Comparison of ENCODE assay signal across 1 cellular context in the genomic region with DNA sequence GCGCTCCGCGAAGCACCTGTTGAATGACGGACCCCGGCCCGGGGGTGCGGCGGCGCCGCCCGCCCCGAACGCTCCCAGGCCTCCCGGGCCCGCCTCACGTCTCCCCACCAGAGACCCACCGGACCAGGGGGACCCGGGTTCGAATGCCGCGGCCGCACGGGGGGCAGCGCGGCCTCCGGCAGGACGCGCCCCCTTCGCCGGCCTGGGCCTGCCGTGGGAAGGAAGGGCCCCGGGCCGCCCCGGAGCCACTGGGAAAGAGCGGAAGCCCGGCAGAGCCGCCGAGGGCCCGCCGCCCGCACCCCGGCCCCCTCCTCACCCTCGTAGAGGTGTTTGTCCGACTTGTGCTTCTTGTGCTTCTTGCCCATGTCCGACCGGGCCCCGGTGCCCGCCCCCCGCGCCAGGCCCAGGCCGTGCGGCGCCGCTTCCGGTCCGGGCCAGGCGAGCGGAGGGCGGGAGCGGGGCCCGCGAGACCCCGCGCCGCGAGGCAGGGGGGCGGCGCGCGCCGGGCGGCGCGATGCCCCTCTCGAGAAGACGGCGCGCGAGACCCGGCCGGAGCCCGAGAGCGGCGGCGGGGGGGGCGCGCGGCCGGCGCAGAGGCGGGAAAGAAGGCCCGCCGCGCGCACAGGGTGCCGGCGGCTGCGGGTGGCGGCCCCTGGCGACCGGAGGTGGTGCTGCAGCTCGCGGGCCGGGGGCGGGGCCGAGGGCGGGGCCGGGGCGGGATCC.
A peak's percentile ranks its signal among the peaks of the same experiment; 100 is the strongest.
TF ChIP-seq lines count a peak whose summit lies in the region.

Gene BRD7, minus strand, starts transcription at position 579 of the 723 bp plus-strand sequence. Its CDS starts 214 bp downstream, at position 365.

TF ChIP-seq in HepG2, 621 proteins besides CTCF, POLR2A, EP300 and RAD21 (continued from another document):
- TF ChIP-seq, protein P1, sequence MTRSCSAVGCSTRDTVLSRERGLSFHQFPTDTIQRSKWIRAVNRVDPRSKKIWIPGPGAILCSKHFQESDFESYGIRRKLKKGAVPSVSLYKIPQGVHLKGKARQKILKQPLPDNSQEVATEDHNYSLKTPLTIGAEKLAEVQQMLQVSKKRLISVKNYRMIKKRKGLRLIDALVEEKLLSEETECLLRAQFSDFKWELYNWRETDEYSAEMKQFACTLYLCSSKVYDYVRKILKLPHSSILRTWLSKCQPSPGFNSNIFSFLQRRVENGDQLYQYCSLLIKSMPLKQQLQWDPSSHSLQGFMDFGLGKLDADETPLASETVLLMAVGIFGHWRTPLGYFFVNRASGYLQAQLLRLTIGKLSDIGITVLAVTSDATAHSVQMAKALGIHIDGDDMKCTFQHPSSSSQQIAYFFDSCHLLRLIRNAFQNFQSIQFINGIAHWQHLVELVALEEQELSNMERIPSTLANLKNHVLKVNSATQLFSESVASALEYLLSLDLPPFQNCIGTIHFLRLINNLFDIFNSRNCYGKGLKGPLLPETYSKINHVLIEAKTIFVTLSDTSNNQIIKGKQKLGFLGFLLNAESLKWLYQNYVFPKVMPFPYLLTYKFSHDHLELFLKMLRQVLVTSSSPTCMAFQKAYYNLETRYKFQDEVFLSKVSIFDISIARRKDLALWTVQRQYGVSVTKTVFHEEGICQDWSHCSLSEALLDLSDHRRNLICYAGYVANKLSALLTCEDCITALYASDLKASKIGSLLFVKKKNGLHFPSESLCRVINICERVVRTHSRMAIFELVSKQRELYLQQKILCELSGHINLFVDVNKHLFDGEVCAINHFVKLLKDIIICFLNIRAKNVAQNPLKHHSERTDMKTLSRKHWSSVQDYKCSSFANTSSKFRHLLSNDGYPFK (CRISPR knock-in tag; IDR thresholded peaks at IDR 0.05; ENCODE audit: borderline replicate concordance): no peak
- no peak for TF ChIP-seq ZNF44 (CRISPR knock-in tag; IDR thresholded peaks at IDR 0.05)
- TF ChIP-seq GTF2F1 (IDR thresholded peaks at IDR 0.05; ENCODE audit: low read length): no peak
- TF ChIP-seq ZMAT5 (CRISPR knock-in tag; IDR thresholded peaks at IDR 0.05; ENCODE audit: borderline replicate concordance, low read depth): no peak
- TF ChIP-seq NCOR1 (IDR thresholded peaks at IDR 0.05; ENCODE audit: borderline replicate concordance, low read length): no peak
- TF ChIP-seq FOXJ3 (CRISPR knock-in tag; IDR thresholded peaks at IDR 0.05; ENCODE audit: borderline replicate concordance): no peak
- TF ChIP-seq ZBTB2 (CRISPR knock-in tag; IDR thresholded peaks at IDR 0.05; ENCODE audit: low read depth): peak; percentile 85; the same call in 1 of the 2 replicates
- no peak for TF ChIP-seq LCORL (IDR thresholded peaks at IDR 0.05)
- no peak for TF ChIP-seq LCORL (CRISPR knock-in tag; IDR thresholded peaks at IDR 0.05)
- TF ChIP-seq, protein P2, sequence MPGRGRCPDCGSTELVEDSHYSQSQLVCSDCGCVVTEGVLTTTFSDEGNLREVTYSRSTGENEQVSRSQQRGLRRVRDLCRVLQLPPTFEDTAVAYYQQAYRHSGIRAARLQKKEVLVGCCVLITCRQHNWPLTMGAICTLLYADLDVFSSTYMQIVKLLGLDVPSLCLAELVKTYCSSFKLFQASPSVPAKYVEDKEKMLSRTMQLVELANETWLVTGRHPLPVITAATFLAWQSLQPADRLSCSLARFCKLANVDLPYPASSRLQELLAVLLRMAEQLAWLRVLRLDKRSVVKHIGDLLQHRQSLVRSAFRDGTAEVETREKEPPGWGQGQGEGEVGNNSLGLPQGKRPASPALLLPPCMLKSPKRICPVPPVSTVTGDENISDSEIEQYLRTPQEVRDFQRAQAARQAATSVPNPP (CRISPR knock-in tag; IDR thresholded peaks at IDR 0.05): no peak
- TF ChIP-seq, protein P3, sequence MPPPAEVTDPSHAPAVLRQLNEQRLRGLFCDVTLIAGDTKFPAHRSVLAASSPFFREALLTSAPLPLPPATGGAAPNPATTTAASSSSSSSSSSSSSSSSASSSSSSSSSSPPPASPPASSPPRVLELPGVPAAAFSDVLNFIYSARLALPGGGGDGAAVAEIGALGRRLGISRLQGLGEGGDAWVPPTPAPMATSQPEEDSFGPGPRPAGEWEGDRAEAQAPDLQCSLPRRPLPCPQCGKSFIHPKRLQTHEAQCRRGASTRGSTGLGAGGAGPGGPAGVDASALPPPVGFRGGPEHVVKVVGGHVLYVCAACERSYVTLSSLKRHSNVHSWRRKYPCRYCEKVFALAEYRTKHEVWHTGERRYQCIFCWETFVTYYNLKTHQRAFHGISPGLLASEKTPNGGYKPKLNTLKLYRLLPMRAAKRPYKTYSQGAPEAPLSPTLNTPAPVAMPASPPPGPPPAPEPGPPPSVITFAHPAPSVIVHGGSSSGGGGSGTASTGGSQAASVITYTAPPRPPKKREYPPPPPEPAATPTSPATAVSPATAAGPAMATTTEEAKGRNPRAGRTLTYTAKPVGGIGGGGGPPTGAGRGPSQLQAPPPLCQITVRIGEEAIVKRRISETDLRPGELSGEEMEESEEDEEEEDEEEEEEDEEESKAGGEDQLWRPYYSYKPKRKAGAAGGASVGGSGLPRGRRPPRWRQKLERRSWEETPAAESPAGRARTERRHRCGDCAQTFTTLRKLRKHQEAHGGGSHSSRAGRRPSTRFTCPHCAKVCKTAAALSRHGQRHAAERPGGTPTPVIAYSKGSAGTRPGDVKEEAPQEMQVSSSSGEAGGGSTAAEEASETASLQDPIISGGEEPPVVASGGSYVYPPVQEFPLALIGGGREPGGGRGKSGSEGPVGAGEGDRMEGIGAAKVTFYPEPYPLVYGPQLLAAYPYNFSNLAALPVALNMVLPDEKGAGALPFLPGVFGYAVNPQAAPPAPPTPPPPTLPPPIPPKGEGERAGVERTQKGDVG (CRISPR knock-in tag; IDR thresholded peaks at IDR 0.05; ENCODE audit: borderline replicate concordance): no peak
- 0 out of 2 replicates have a peak, but pooled peaks have one; percentile 25 for TF ChIP-seq ZMAT3 (CRISPR knock-in tag; conservative IDR thresholded peaks at IDR 0.05)
- TF ChIP-seq ZNF609 (CRISPR knock-in tag; IDR thresholded peaks at IDR 0.05; ENCODE audit: borderline replicate concordance): no peak
- TF ChIP-seq MAF1 (CRISPR knock-in tag; IDR thresholded peaks at IDR 0.05; ENCODE audit: borderline replicate concordance): no peak
- no peak for TF ChIP-seq MEIS1 (CRISPR knock-in tag; IDR thresholded peaks at IDR 0.05; ENCODE audit: borderline replicate concordance)
- TF ChIP-seq SMARCE1 (IDR thresholded peaks at IDR 0.05; ENCODE audit: borderline replicate concordance): no peak
- TF ChIP-seq ZNF34 (CRISPR knock-in tag; IDR thresholded peaks at IDR 0.05; ENCODE audit: borderline replicate concordance): no peak
- no peak for TF ChIP-seq U2AF2 (IDR thresholded peaks at IDR 0.05; ENCODE audit: low read depth, low read length)
TF ChIP-seq in HepG2: peak in this region for 61.
